ENCODE assay signal across 8 cellular contexts in the genomic region with DNA sequence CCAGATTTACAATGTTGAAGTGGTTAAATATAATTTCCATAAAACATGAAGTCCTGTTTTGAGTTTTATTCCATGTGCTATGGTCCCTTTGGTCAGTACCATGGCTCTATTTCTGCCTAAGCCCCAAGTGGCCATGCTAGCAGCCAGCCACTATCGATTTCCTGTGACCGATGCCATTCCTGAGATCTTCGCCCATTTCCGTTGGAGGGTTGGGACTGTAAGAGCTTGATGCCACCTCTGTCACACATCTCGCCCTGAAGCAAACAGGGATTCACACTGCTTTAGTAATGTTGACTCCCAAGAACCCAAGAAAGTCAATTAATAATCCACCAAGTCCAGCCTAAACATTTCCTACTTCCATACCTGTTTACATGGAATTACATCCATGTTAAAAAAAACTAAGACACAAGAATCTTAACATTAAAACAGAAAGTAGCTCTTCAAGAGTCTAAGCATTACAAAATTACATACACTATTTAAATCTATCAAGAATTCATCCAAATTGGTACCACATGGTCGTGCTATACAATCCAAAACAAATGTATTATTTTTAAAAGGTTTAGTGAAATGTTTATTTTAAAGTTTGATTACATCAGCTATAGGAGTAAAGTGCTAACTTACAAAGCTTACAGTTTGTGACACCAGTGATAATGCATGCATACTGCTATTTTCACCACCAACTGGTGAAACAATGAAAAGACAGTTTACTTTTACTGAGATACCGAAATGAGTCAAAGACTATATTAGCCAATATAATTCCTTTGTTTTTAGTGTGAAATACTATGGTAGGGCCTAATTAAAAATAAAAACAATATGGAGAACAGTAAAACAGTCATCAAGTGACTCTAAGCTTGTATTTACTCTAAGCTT. TPM values are rescaled to one million over a fixed set of nuclear protein-coding genes. Genes with fewer than 3 reads are reported as not detected.
DNase-seq lines count a peak whose midpoint lies in the region; ATAC-seq and TF ChIP-seq lines count a peak whose summit lies in the region.

No MANE protein-coding gene starts in this region.

- no peaks in the 10 kb centered on the region for H3K9me3 ChIP-seq in SK-N-MC (ENCODE audit: low read depth, low read length)
- H3K9me3 ChIP-seq in psoas muscle: no peaks in the 10 kb centered on the region

- no peak for ATAC-seq in psoas muscle
- no peak for ATAC-seq in activated CD4-positive, CD25-positive, alpha-beta regulatory T cell treated with anti-CD3 and anti-CD28 coated beads, Interleukin-2, amount 50 U/mL, for 24 hours

- peaks cover 32% of the 10 kb centered on the region for H3K36me3 Mint-ChIP-seq in activated naive CD4-positive, alpha-beta T cell treated with anti-CD3 and anti-CD28 coated beads, Interleukin-2, amount 50 U/mL, for 24 hours

- H3K4me1 ChIP-seq in psoas muscle: peaks cover 62% of the 10 kb centered on the region

- peaks cover 56% of the 10 kb centered on the region for H3K4me1 Mint-ChIP-seq in activated naive CD4-positive, alpha-beta T cell treated with anti-CD3 and anti-CD28 coated beads, Interleukin-2, amount 50 U/mL, for 24 hours

- no peaks in the 10 kb centered on the region for H3K27me3 Mint-ChIP-seq in activated naive CD4-positive, alpha-beta T cell treated with anti-CD3 and anti-CD28 coated beads, Interleukin-2, amount 50 U/mL, for 24 hours

- TF ChIP-seq CTCF in epithelial cell of proximal tubule (conservative IDR thresholded peaks at IDR 0.05; ENCODE audit: low read depth, low read length): peak; percentile 33
- TF ChIP-seq CTCF in psoas muscle (IDR thresholded peaks at IDR 0.05): peak; percentile 17

- DNase-seq in activated naive CD4-positive, alpha-beta T cell treated with anti-CD3 and anti-CD28 coated beads, Interleukin-2, amount 50 U/mL, for 16 hours: no peak
- DNase-seq in SK-N-MC (ENCODE audit: low read depth, low spot score) (no peak), epithelial cell of proximal tubule (ENCODE audit: low read depth) (no peak), psoas muscle (no peak), NCI-H187 treated with DMSO at 0.1 percent for 48 hours (lab: John Stamatoyannopoulos, UW) (no peak), cortex of kidney (lab: John Stamatoyannopoulos, UW) (no peak)

- no peaks in the 10 kb centered on the region for H3K27me3 ChIP-seq in psoas muscle (ENCODE audit: insufficient read depth in 3 of 3, low read length in 2 of 3)

- peaks cover 63% of the 10 kb centered on the region for H3K36me3 ChIP-seq in SK-N-MC (ENCODE audit: insufficient read depth, low read length)
- H3K36me3 ChIP-seq in psoas muscle (ENCODE audit: insufficient read depth in 1 of 2, low read depth in 1 of 2): peaks cover 8 to 64% of the 10 kb centered on the region in 2 donors

- H3K4me3 Mint-ChIP-seq in activated naive CD4-positive, alpha-beta T cell treated with anti-CD3 and anti-CD28 coated beads, Interleukin-2, amount 50 U/mL, for 24 hours: peak overlapping the region; percentile 100

- intact Hi-C loops in psoas muscle (cut with DNase I): loop anchor here (5.0 kb wide), 2 partner anchors 37 to 143 kb away; no protein-coding TSS in a partner anchor

- H3K4me3 ChIP-seq in SK-N-MC (peak overlapping the region; percentile 90), epithelial cell of proximal tubule (ENCODE audit: low read depth, low read length) (peak overlapping the region; percentile 98), psoas muscle (peak overlapping the region; percentile 94)

- 15 to 40% (median 17%) methylated on average over 7 of the region's 7 CpGs for WGBS in psoas muscle, 3 donors

- peak overlapping the region; percentile 93 for H3K27ac Mint-ChIP-seq in activated naive CD4-positive, alpha-beta T cell treated with anti-CD3 and anti-CD28 coated beads, Interleukin-2, amount 50 U/mL, for 24 hours

- peak overlapping the region; percentile 100 for H3K9ac ChIP-seq in SK-N-MC (ENCODE audit: insufficient read length)

- H3K9me3 Mint-ChIP-seq in activated naive CD4-positive, alpha-beta T cell treated with anti-CD3 and anti-CD28 coated beads, Interleukin-2, amount 50 U/mL, for 24 hours: no peaks in the 10 kb centered on the region

- H3K27ac ChIP-seq in SK-N-MC (peak overlapping the region; percentile 28; the same call in 1 of the 2 replicates), psoas muscle (peak overlapping the region; percentile 95)

RNA-seq across cellular contexts. Expression of a gene that starts 2.5 kb away (rescaled TPM):
- 117 and 148 TPM in 2 replicates for total RNA-seq in epithelial cell of proximal tubule
- total RNA-seq in psoas muscle: 100 to 1,000 TPM in 3 of 4 donors, 10 to 100 TPM in 1; 93.0 to 171 (median 139) TPM
- polyA plus RNA-seq in psoas muscle: 100 to 1,000 TPM; 115 to 151 (median 123) TPM

RNA-seq across cellular contexts. Expression of a gene that starts 32.3 kb away (rescaled TPM):
- total RNA-seq in epithelial cell of proximal tubule (19.0 and 28.4 TPM in 2 replicates), psoas muscle (10 to 100 TPM; 57.7 to 97.9 (median 68.4) TPM)
- polyA plus RNA-seq in psoas muscle: 10 to 100 TPM; 32.1 to 95.7 (median 58.6) TPM

RNA-seq across cellular contexts. Expression of a gene that starts 40.3 kb away (rescaled TPM):
- 523 and 938 TPM in 2 replicates for total RNA-seq in epithelial cell of proximal tubule
- total RNA-seq in psoas muscle: 100 to 1,000 TPM; 133 to 172 (median 143) TPM
- polyA plus RNA-seq in psoas muscle: 100 to 1,000 TPM; 253 to 379 (median 323) TPM

RNA-seq across cellular contexts. Expression of a gene that starts 40.4 kb away (rescaled TPM):
- total RNA-seq in epithelial cell of proximal tubule: 10.3 and 39.9 TPM in 2 replicates
- total RNA-seq in psoas muscle: 10 to 100 TPM; 23.6 to 45.0 (median 40.3) TPM
- 10 to 100 TPM; 19.8 to 35.2 (median 26.1) TPM for polyA plus RNA-seq in psoas muscle
